10 cellular contexts compared by ENCODE assay signal in genomic region chr3:39267631-39268553, GRCh38. TPM values are rescaled to one million over a fixed set of nuclear protein-coding genes. Genes with fewer than 3 reads are reported as not detected.
DNase-seq lines count a peak whose midpoint lies in the region; ATAC-seq and TF ChIP-seq lines count a peak whose summit lies in the region.
"Had no signal": no experiment of that assay in that cellular context is flagged by ENCODE, and none has a peak within 500 bp of the region (broad histone marks: within the 10 kb centered on the region; RNA-seq: fewer than 3 reads in every experiment).

No MANE protein-coding gene starts in this region.

- no peak overlapping the region for H3K4me3 ChIP-seq in GM12865 (ENCODE audit: low read depth, low read length)

- H3K4me3 Mint-ChIP-seq in activated CD4-positive, alpha-beta T cell treated with anti-CD3 and anti-CD28 coated beads for 36 hours = peak overlapping the region; percentile 39
- peak overlapping the region; percentile 58 for H3K4me3 Mint-ChIP-seq in activated naive CD4-positive, alpha-beta T cell treated with anti-CD3 and anti-CD28 coated beads, Interleukin-2, amount 50 U/mL, for 24 hours

- H3K9me3 Mint-ChIP-seq in activated CD4-positive, alpha-beta T cell treated with anti-CD3 and anti-CD28 coated beads for 36 hours (ENCODE audit: low read depth) = no peaks in the 10 kb centered on the region
- H3K9me3 Mint-ChIP-seq in activated naive CD4-positive, alpha-beta T cell treated with anti-CD3 and anti-CD28 coated beads, Interleukin-2, amount 50 U/mL, for 24 hours = no peaks in the 10 kb centered on the region

- intact Hi-C loops in activated CD4-positive, alpha-beta T cell treated with anti-CD3 and anti-CD28 coated beads for 36 hours (cut with DNase I, micrococcal nuclease) = loop anchor here in 1 of 2 experiments (5.0 to 10.0 kb wide), 2 partner anchors 76 to 1103 kb away; partner anchors contain the start of genes OXSR1 and XIRP1

- peaks cover 26% of the 10 kb centered on the region for H3K4me1 Mint-ChIP-seq in activated CD4-positive, alpha-beta T cell treated with anti-CD3 and anti-CD28 coated beads for 36 hours
- H3K4me1 Mint-ChIP-seq in activated naive CD4-positive, alpha-beta T cell treated with anti-CD3 and anti-CD28 coated beads, Interleukin-2, amount 50 U/mL, for 24 hours = peaks cover 41% of the 10 kb centered on the region

- DNase-seq in GM12865 (ENCODE audit: low read depth) (peak; percentile 35), mesenteric fat pad (ENCODE audit: low spot score) (no peak)
- peak; percentile 84 for DNase-seq in activated CD4-positive, alpha-beta T cell treated with anti-CD3 and anti-CD28 coated beads for 36 hours
- peak; percentile 79 for DNase-seq in stimulated activated CD4-positive, alpha-beta T cell treated with anti-CD3 and anti-CD28 coated beads, Interleukin-4, amount 100 ng/mL, for 24 hours
- DNase-seq: brain microvascular endothelial cell had no signal

- H3K27me3 Mint-ChIP-seq in activated CD4-positive, alpha-beta T cell treated with anti-CD3 and anti-CD28 coated beads for 36 hours = no peaks in the 10 kb centered on the region
- H3K27me3 Mint-ChIP-seq in activated naive CD4-positive, alpha-beta T cell treated with anti-CD3 and anti-CD28 coated beads, Interleukin-2, amount 50 U/mL, for 24 hours = no peaks in the 10 kb centered on the region

- H3K36me3 Mint-ChIP-seq in activated CD4-positive, alpha-beta T cell treated with anti-CD3 and anti-CD28 coated beads for 36 hours (ENCODE audit: low read depth) = no peaks in the 10 kb centered on the region
- H3K36me3 Mint-ChIP-seq in activated naive CD4-positive, alpha-beta T cell treated with anti-CD3 and anti-CD28 coated beads, Interleukin-2, amount 50 U/mL, for 24 hours = no peaks in the 10 kb centered on the region

- POLR2A ChIA-PET in activated CD4-positive, alpha-beta T cell treated with anti-CD3 and anti-CD28 coated beads for 36 hours (lab: Charles Lee) = interaction anchor here (0.6 to 1.1 kb wide), 3 partner anchors 90 to 216 kb away, joined by 3 to 4 read pairs (median 4); no protein-coding TSS in a partner anchor

- ATAC-seq in activated CD4-positive, alpha-beta T cell treated with anti-CD3 and anti-CD28 coated beads for 36 hours = peak; percentile 88
- ATAC-seq in GM21619 (IDR thresholded peaks at IDR 0.05; ENCODE audit: unreplicated experiment) (no peak), HG02884 (IDR thresholded peaks at IDR 0.05; ENCODE audit: unreplicated experiment) (no peak), HG02970 (IDR thresholded peaks at IDR 0.05; ENCODE audit: low FRiP score, unreplicated experiment) (no peak)

- TF ChIP-seq CTCF in GM12865 (IDR thresholded peaks at IDR 0.05; ENCODE audit: insufficient read depth, low read depth, low read length, missing control alignments) = no peak

- H3K27ac Mint-ChIP-seq in activated CD4-positive, alpha-beta T cell treated with anti-CD3 and anti-CD28 coated beads for 36 hours = peak overlapping the region; percentile 94
- H3K27ac Mint-ChIP-seq in activated naive CD4-positive, alpha-beta T cell treated with anti-CD3 and anti-CD28 coated beads, Interleukin-2, amount 50 U/mL, for 24 hours = peak overlapping the region; percentile 85

- CTCF ChIA-PET in activated CD4-positive, alpha-beta T cell treated with anti-CD3 and anti-CD28 coated beads for 36 hours (lab: Charles Lee) = interaction anchor here (0.5 to 3.4 kb wide), 11 partner anchors 10 to 141 kb away, joined by 3 to 32 read pairs (median 3); no protein-coding TSS in a partner anchor

RNA-seq across cellular contexts. Expression of gene CX3CR1, which starts 11.9 kb away (rescaled TPM):
- under 1 TPM; 0.14 to 0.16 TPM for total RNA-seq in activated CD4-positive, alpha-beta T cell treated with anti-CD3 and anti-CD28 coated beads for 36 hours
- total RNA-seq in mesenteric fat pad = 0.42 TPM
- total RNA-seq: HT1080 had no signal
